22 cellular contexts compared by ENCODE assay signal in the genomic region with DNA sequence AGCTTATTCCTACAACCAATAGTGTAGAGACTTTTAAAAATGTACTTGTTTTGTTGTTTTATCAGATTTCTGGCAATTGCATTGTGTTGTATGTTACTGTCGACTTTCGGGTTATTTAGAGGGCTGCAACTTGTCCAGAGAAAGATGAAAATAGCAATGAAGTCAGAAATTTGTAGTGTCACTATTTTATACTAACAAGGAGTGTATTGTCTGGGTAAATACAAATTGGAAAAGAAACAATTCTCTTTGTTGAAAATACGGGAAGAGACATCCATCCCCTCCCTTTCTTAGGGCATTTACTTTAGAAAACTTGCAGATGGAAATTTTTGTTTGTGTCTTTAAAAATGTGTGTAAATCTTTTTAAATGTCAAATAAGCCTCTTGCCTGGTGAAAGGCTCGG.
"Had no signal": no experiment of that assay in that cellular context is flagged by ENCODE, and none has a peak within 500 bp of the region (broad histone marks: within the 10 kb centered on the region; RNA-seq: fewer than 3 reads in every experiment).

No MANE protein-coding gene starts in this region.

- ATAC-seq: HepG2, K562 had no signal

- DNase-seq: Kasumi-1, MV-4-11, NCI-H1048, NCI-H1105, NCI-H1417, NCI-H1436 treated with DMSO at 0.1 percent for 48 hours, NCI-H1694, NCI-H187 treated with DMSO at 0.1 percent for 48 hours, NCI-H2029 treated with DMSO at 0.1 percent for 48 hours, NCI-H2171 treated with DMSO at 0.1 percent for 48 hours, NCI-H345, NCI-H446 treated with DMSO at 0.1 percent for 48 hours, NCI-H524, NCI-H526 treated with DMSO at 0.1 percent for 48 hours, NCI-H748 treated with DMSO at 0.1 percent for 48 hours, Right ventricle myocardium superior, RPMI8226, SK-N-SH had no signal

- H3K27ac ChIP-seq: KMS-11 had no signal

- FAIRE-seq: HepG2, K562, RCC 7860 had no signal
